1 cellular context compared by ENCODE assay signal in the genomic region with DNA sequence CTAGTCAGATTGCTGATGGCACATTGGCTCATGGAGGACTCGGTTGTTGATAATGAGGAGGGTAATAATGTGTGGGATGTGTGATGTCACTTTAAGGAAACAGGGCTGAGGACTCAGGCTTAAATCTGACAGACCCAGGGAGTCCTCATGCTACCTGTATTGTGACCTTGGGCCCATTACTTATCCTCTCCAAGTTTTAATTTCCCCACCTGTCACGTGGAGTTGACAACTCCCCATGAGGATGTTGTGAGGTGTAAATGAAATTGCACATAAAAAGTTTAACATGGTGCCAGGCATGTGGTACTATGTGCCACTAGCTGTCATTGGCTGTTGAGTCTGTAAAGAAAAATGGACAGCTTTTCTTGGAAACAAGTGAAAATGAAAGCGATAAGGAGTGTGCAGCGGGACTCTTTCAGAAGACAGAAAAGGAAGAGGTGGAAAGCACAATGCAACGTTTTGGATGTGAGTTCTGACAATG.
A peak's percentile ranks its signal among the peaks of the same experiment; 100 is the strongest.
TF ChIP-seq lines count a peak whose summit lies in the region.

No MANE protein-coding gene starts in this region.

TF ChIP-seq in GM12878, 131 proteins besides CTCF, POLR2A, EP300 and RAD21:
- TF ChIP-seq EED (IDR thresholded peaks at IDR 0.05; ENCODE audit: low read depth), result peak; percentile 16; the same call in 1 of the 2 replicates
- TF ChIP-seq, protein P1, sequence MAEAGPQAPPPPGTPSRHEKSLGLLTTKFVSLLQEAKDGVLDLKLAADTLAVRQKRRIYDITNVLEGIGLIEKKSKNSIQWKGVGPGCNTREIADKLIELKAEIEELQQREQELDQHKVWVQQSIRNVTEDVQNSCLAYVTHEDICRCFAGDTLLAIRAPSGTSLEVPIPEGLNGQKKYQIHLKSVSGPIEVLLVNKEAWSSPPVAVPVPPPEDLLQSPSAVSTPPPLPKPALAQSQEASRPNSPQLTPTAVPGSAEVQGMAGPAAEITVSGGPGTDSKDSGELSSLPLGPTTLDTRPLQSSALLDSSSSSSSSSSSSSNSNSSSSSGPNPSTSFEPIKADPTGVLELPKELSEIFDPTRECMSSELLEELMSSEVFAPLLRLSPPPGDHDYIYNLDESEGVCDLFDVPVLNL (IDR thresholded peaks at IDR 0.05; ENCODE audit: low read depth, low read length), result no peak
